In the genomic region with DNA sequence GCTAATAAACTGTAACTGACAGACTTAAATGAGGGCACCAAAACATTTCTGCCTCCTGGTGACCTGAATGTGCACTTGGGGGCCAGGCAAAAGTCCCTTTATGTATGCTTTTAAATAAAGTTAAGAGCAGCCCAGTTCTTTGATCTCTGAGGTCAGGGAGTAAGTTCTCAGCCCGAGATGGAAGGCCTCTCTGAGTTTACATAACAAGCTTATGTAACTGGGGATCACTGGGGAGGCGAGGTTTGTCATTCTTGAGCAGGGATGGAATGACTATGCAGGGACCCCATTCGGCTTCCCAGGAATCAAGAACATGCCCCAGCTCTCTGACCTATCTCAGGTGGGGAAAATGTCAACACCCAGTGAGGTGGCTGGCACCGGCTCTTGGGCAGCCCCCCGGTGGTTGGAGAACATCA, we compare ENCODE assay signal across 17 cellular contexts.
"Had no signal": no experiment of that assay in that cellular context is flagged by ENCODE, and none has a peak within 500 bp of the region (broad histone marks: within the 10 kb centered on the region; RNA-seq: fewer than 3 reads in every experiment).

No MANE protein-coding gene starts in this region.

- H3K27ac Mint-ChIP-seq: activated CD8-positive, alpha-beta T cell treated with anti-CD3 and anti-CD28 coated beads, Interleukin-2, amount 10 ng/mL, durations not matched to agents 7 days and 5 days; activated naive CD4-positive, alpha-beta T cell treated with anti-CD3 and anti-CD28 coated beads, Interleukin-2, amount 50 U/mL, for 24 hours had no signal

- H3K27me3 Mint-ChIP-seq: activated naive CD4-positive, alpha-beta T cell treated with anti-CD3 and anti-CD28 coated beads, Interleukin-2, amount 50 U/mL, for 24 hours; naive thymus-derived CD4-positive, alpha-beta T cell had no signal

- H3K9me3 ChIP-seq: gastrocnemius medialis, lower lobe of right lung, psoas muscle, suprapubic skin, upper lobe of right lung had no signal

- H3K27me3 ChIP-seq: brain microvascular endothelial cell, gastrocnemius medialis, suprapubic skin, upper lobe of right lung had no signal

- H3K9me3 Mint-ChIP-seq: activated naive CD4-positive, alpha-beta T cell treated with anti-CD3 and anti-CD28 coated beads, Interleukin-2, amount 50 U/mL, for 24 hours had no signal

- H3K27ac ChIP-seq: brain microvascular endothelial cell, gastrocnemius medialis, lower lobe of right lung, psoas muscle, suprapubic skin, upper lobe of right lung, VCaP had no signal

- ATAC-seq: activated CD8-positive, alpha-beta T cell treated with anti-CD3 and anti-CD28 coated beads, Interleukin-2, amount 10 ng/mL, durations not matched to agents 7 days and 5 days; gastrocnemius medialis; lower lobe of right lung; naive thymus-derived CD4-positive, alpha-beta T cell; psoas muscle; stimulated activated naive CD8-positive, alpha-beta T cell treated with anti-CD3 and anti-CD28 coated beads, Interleukin-15, Interleukin-2, amounts not matched to agents 100 U/mL and 50 U/mL, for 24 hours; upper lobe of right lung had no signal

- H3K4me3 ChIP-seq: gastrocnemius medialis, lower lobe of right lung, psoas muscle, suprapubic skin, upper lobe of right lung had no signal

- H3K4me3 Mint-ChIP-seq: activated CD8-positive, alpha-beta T cell treated with anti-CD3 and anti-CD28 coated beads, Interleukin-2, amount 10 ng/mL, durations not matched to agents 7 days and 5 days; activated naive CD4-positive, alpha-beta T cell treated with anti-CD3 and anti-CD28 coated beads, Interleukin-2, amount 50 U/mL, for 24 hours; naive thymus-derived CD4-positive, alpha-beta T cell had no signal

- H3K4me1 ChIP-seq: lower lobe of right lung had no signal

- H3K36me3 ChIP-seq: brain microvascular endothelial cell, gastrocnemius medialis, suprapubic skin had no signal

- DNase-seq: activated CD4-positive, alpha-beta T cell treated with anti-CD3 and anti-CD28 coated beads for 4 hours; activated CD8-positive, alpha-beta T cell treated with anti-CD3 and anti-CD28 coated beads, Interleukin-2, amount 10 ng/mL, durations not matched to agents 7 days and 5 days; amygdala; brain microvascular endothelial cell; cerebellar nuclear complex; gastrocnemius medialis; kidney; lower lobe of right lung; naive thymus-derived CD4-positive, alpha-beta T cell; psoas muscle; stimulated activated CD4-positive, alpha-beta T cell treated with anti-CD3 and anti-CD28 coated beads, Interleukin-12 subunit alpha, Interleukin-12 subunit beta, amount 100 ng/mL, for 4 hours; stimulated activated naive CD8-positive, alpha-beta T cell treated with anti-CD3 and anti-CD28 coated beads, Interleukin-15, Interleukin-2, amounts not matched to agents 100 U/mL and 50 U/mL, for 24 hours; T1000; upper lobe of right lung had no signal
